ENCODE assay signal across 26 cellular contexts in the genomic region with DNA sequence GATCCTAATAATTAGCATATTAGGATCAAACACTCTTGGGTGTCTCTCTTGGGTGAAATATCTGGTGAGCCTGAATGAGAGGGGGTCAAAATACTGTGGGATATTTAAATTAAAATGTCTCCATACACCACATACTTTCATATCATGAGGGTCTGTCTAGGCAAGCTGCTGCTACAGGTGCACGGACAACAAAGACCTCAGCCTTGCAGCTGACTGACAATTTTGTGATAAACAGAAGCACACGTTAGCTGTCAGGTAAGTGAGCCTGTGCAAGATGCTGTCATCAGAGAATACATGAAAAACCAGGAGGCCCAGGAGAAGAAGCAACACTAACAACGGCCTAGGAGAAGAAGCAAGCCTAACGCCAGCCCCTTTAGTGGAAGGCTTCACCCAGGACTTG.
"Had no signal": no experiment of that assay in that cellular context is flagged by ENCODE, and none has a peak within 500 bp of the region (broad histone marks: within the 10 kb centered on the region; RNA-seq: fewer than 3 reads in every experiment).

No MANE protein-coding gene starts in this region.

- ATAC-seq: activated CD4-positive, CD25-positive, alpha-beta regulatory T cell treated with anti-CD3 and anti-CD28 coated beads, Interleukin-2, amount 50 U/mL, for 24 hours; activated CD8-positive, alpha-beta T cell treated with anti-CD3 and anti-CD28 coated beads, Interleukin-2, amount 10 ng/mL, durations not matched to agents 7 days and 5 days; activated naive CD8-positive, alpha-beta T cell treated with anti-CD3 and anti-CD28 coated beads, Interleukin-2, amount 50 U/mL, for 24 hours; lower lobe of right lung had no signal

- DNase-seq: activated CD4-positive, alpha-beta T cell treated with anti-CD3 and anti-CD28 coated beads, Interleukin-2, amount 10 ng/mL, durations not matched to agents 7 days and 5 days; activated CD8-positive, alpha-beta T cell treated with anti-CD3 and anti-CD28 coated beads, Interleukin-2, amount 10 ng/mL, durations not matched to agents 7 days and 5 days; activated naive CD4-positive, alpha-beta T cell treated with anti-CD3 and anti-CD28 coated beads, Interleukin-2, amount 10 ng/mL, durations not matched to agents 7 days and 5 days; activated T-cell treated with anti-CD3 and anti-CD28 coated beads, Interleukin-2, amount 50 U/mL, for 24 hours; anterior cingulate cortex; caudate nucleus; dorsolateral prefrontal cortex; endodermal cell; hypothalamus; islet precursor cell; lower lobe of right lung; nucleus accumbens; stimulated activated CD4-positive, alpha-beta T cell treated with anti-CD3 and anti-CD28 coated beads, Interleukin-12 subunit alpha, Interleukin-12 subunit beta, amount 100 ng/mL, for 4 hours; stimulated activated CD4-positive, alpha-beta T cell treated with anti-CD3 and anti-CD28 coated beads, Interleukin-1b, Interleukin-23, amount 100 ng/mL, for 48 hours; stimulated activated CD8-positive, alpha-beta memory T cell treated with anti-CD3 and anti-CD28 coated beads, Interleukin-4, amount 100 ng/mL, for 48 hours; stimulated activated naive CD4-positive, alpha-beta T cell treated with Interleukin-2 at 50 U/mL for 16 hours; thyroid gland had no signal

- H3K4me3 ChIP-seq: dorsolateral prefrontal cortex, lower lobe of right lung, prostate gland, right atrium auricular region, thyroid gland had no signal

- H3K27me3 ChIP-seq: right atrium auricular region, thyroid gland had no signal

- H3K27ac Mint-ChIP-seq: activated CD4-positive, alpha-beta T cell treated with anti-CD3 and anti-CD28 coated beads, Interleukin-2, amount 10 ng/mL, durations not matched to agents 7 days and 5 days; activated CD8-positive, alpha-beta T cell treated with anti-CD3 and anti-CD28 coated beads, Interleukin-2, amount 10 ng/mL, durations not matched to agents 7 days and 5 days; activated naive CD4-positive, alpha-beta T cell treated with anti-CD3 and anti-CD28 coated beads, Interleukin-2, amount 10 ng/mL, durations not matched to agents 7 days and 5 days; activated naive CD8-positive, alpha-beta T cell treated with anti-CD3 and anti-CD28 coated beads, Interleukin-2, amount 50 U/mL, for 24 hours; activated T-cell treated with anti-CD3 and anti-CD28 coated beads, Interleukin-2, amount 50 U/mL, for 24 hours; endodermal cell; mesothelial cell of epicardium; nephron had no signal

- H3K27ac ChIP-seq: dorsolateral prefrontal cortex, epithelial cell of prostate, lower lobe of right lung, prostate gland, right atrium auricular region, thyroid gland had no signal

- H3K27me3 Mint-ChIP-seq: activated CD4-positive, alpha-beta T cell treated with anti-CD3 and anti-CD28 coated beads, Interleukin-2, amount 10 ng/mL, durations not matched to agents 7 days and 5 days; activated naive CD4-positive, alpha-beta T cell treated with anti-CD3 and anti-CD28 coated beads, Interleukin-2, amount 10 ng/mL, durations not matched to agents 7 days and 5 days had no signal

- H3K4me3 Mint-ChIP-seq: activated CD4-positive, alpha-beta T cell treated with anti-CD3 and anti-CD28 coated beads, Interleukin-2, amount 10 ng/mL, durations not matched to agents 7 days and 5 days; activated CD8-positive, alpha-beta T cell treated with anti-CD3 and anti-CD28 coated beads, Interleukin-2, amount 10 ng/mL, durations not matched to agents 7 days and 5 days; activated naive CD4-positive, alpha-beta T cell treated with anti-CD3 and anti-CD28 coated beads, Interleukin-2, amount 10 ng/mL, durations not matched to agents 7 days and 5 days; activated naive CD8-positive, alpha-beta T cell treated with anti-CD3 and anti-CD28 coated beads, Interleukin-2, amount 50 U/mL, for 24 hours; activated T-cell treated with anti-CD3 and anti-CD28 coated beads, Interleukin-2, amount 50 U/mL, for 24 hours; brain; endodermal cell; mesothelial cell of epicardium; nephron had no signal

- H3K9me3 Mint-ChIP-seq: activated CD4-positive, alpha-beta T cell treated with anti-CD3 and anti-CD28 coated beads, Interleukin-2, amount 10 ng/mL, durations not matched to agents 7 days and 5 days; activated naive CD4-positive, alpha-beta T cell treated with anti-CD3 and anti-CD28 coated beads, Interleukin-2, amount 10 ng/mL, durations not matched to agents 7 days and 5 days; activated naive CD8-positive, alpha-beta T cell treated with anti-CD3 and anti-CD28 coated beads, Interleukin-2, amount 50 U/mL, for 24 hours; activated T-cell treated with anti-CD3 and anti-CD28 coated beads, Interleukin-2, amount 50 U/mL, for 24 hours; endodermal cell; mesothelial cell of epicardium; nephron had no signal

- H3K9me3 ChIP-seq: lower lobe of right lung, prostate gland, right atrium auricular region, thyroid gland had no signal

- H3K4me1 ChIP-seq: lower lobe of right lung, prostate gland, right atrium auricular region, thyroid gland had no signal

- H3K36me3 Mint-ChIP-seq: activated naive CD4-positive, alpha-beta T cell treated with anti-CD3 and anti-CD28 coated beads, Interleukin-2, amount 10 ng/mL, durations not matched to agents 7 days and 5 days; brain; mesothelial cell of epicardium had no signal

- FAIRE-seq: frontal cortex had no signal

- H3K36me3 ChIP-seq: lower lobe of right lung, prostate gland, right atrium auricular region, thyroid gland had no signal

- H3K4me1 Mint-ChIP-seq: activated CD4-positive, alpha-beta T cell treated with anti-CD3 and anti-CD28 coated beads, Interleukin-2, amount 10 ng/mL, durations not matched to agents 7 days and 5 days; activated naive CD4-positive, alpha-beta T cell treated with anti-CD3 and anti-CD28 coated beads, Interleukin-2, amount 10 ng/mL, durations not matched to agents 7 days and 5 days; mesothelial cell of epicardium had no signal
